Comparison of ENCODE assay signal across 13 cellular contexts in the genomic region with DNA sequence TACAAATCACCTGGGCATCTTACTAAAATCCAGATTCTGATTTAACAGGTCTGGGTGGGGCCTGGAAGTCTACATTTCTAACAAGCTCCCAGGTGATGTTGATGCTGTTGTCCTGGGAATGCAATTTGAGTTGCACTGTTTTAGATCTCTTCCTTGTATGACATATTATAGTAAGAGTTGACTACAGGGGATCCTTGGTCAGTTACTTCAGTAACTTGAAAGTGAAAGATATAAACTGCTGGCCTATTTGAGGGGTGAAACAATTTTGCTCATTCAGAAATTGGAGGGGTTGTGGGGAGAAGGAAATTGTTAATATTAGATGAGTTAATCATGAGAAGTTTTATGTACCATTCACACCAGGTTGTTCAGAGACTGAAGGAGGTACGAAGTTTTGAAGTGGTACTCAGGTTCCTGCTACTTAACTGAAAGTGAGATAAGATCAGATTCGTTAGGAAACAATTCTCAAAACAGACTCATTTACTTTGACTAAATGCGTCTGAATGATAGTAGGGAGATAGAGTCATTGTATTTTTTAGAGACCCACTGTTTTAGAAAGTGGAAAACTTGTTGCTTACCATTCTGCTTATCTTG. TPM values are rescaled to one million over a fixed set of nuclear protein-coding genes. Genes with fewer than 3 reads are reported as not detected.
DNase-seq lines count a peak whose midpoint lies in the region; ATAC-seq and TF ChIP-seq lines count a peak whose summit lies in the region.
"Had no signal": no experiment of that assay in that cellular context is flagged by ENCODE, and none has a peak within 500 bp of the region (broad histone marks: within the 10 kb centered on the region; RNA-seq: fewer than 3 reads in every experiment).

No MANE protein-coding gene starts in this region.

- no peaks in the 10 kb centered on the region for H3K27me3 ChIP-seq in KMS-11 (ENCODE audit: insufficient read depth, low read depth)
- peaks cover 0 to 52% (median 10%) of the 10 kb centered on the region in 45 donors for H3K27me3 ChIP-seq in dorsolateral prefrontal cortex
- H3K27me3 ChIP-seq: tibial artery had no signal

- H3K4me1 ChIP-seq in KMS-11 (ENCODE audit: low read depth, poor library complexity, severe bottlenecking), result no peaks in the 10 kb centered on the region
- H3K4me1 ChIP-seq: tibial artery had no signal

- intact Hi-C loops in left ventricle myocardium superior (cut with micrococcal nuclease) (no loop called here), dorsolateral prefrontal cortex (cut with DNase I) (no loop called here)

- no peaks in the 10 kb centered on the region for H4K20me1 ChIP-seq in KMS-11 (ENCODE audit: insufficient read depth)

- ATAC-seq in GM18502 (IDR thresholded peaks at IDR 0.05; ENCODE audit: poor library complexity, unreplicated experiment), result peak; percentile 68
- peak; percentile 57 for ATAC-seq in GM19467 (IDR thresholded peaks at IDR 0.05; ENCODE audit: unreplicated experiment)
- peak; percentile 49 for ATAC-seq in effector memory CD8-positive, alpha-beta T cell (replicated peaks)
- ATAC-seq in left ventricle myocardium superior, result no peak
- ATAC-seq: left cardiac atrium had no signal

- no peaks in the 10 kb centered on the region for H3K79me2 ChIP-seq in KMS-11 (ENCODE audit: insufficient read depth, low read depth)

- TF ChIP-seq CTCF in KMS-11 (conservative IDR thresholded peaks at IDR 0.05; ENCODE audit: low read depth, low read length) (no peak), dorsolateral prefrontal cortex (IDR thresholded peaks at IDR 0.05 in 54 of 56, conservative IDR thresholded peaks at IDR 0.05 in 2 of 56; ENCODE audit: low read depth in 1 of 56, partially characterized antibody in 56 of 56) (no peak)

- H3K27me3 Mint-ChIP-seq in effector memory CD8-positive, alpha-beta T cell, result no peaks in the 10 kb centered on the region

- H3K27ac Mint-ChIP-seq in effector memory CD8-positive, alpha-beta T cell, result peak overlapping the region; percentile 71 to 90

- no peaks in the 10 kb centered on the region for H3K36me3 ChIP-seq in KMS-11 (ENCODE audit: insufficient read depth)
- H3K36me3 ChIP-seq: tibial artery had no signal

- no peak overlapping the region; the same call in 1 of the 2 replicates for H2AFZ ChIP-seq in KMS-11 (ENCODE audit: low read depth)

- H3K4me3 Mint-ChIP-seq in effector memory CD8-positive, alpha-beta T cell, result peak overlapping the region; percentile 67 to 71

- peak overlapping the region; percentile 8; the same call in 1 of the 2 replicates for H3K4me2 ChIP-seq in KMS-11

- H3K9ac ChIP-seq in KMS-11, result no peak overlapping the region

- H3K36me3 Mint-ChIP-seq in effector memory CD8-positive, alpha-beta T cell (ENCODE audit: insufficient read depth), result peaks cover 16% of the 10 kb centered on the region

- H3K27ac ChIP-seq in KMS-11 (no peak overlapping the region), dorsolateral prefrontal cortex (no peak overlapping the region)
- H3K27ac ChIP-seq: tibial artery had no signal

- H3K4me1 Mint-ChIP-seq in effector memory CD8-positive, alpha-beta T cell (ENCODE audit: low read depth in 2 of 2), result peaks cover 30 to 47% of the 10 kb centered on the region in 2 donors

- DNase-seq in effector memory CD8-positive, alpha-beta T cell, result no peak
- no peak for DNase-seq in left ventricle myocardium superior
- no peak for DNase-seq in dorsolateral prefrontal cortex
- DNase-seq in NCI-H524 treated with DMSO at 0.1 percent for 48 hours (lab: John Stamatoyannopoulos, UW), result no peak
- DNase-seq in iPS-NIHi7 (ENCODE audit: extremely low spot score), result no peak
- DNase-seq: activated CD8-positive, alpha-beta memory T cell treated with anti-CD3 and anti-CD28 coated beads for 24 hours; left cardiac atrium; NCI-H2171 treated with DMSO at 0.1 percent for 48 hours; tibial artery had no signal

- no peak overlapping the region for H3K4me3 ChIP-seq in KMS-11 (IDR thresholded peaks at IDR 0.05; ENCODE audit: insufficient read depth, low read depth, low read length)
- no peak overlapping the region for H3K4me3 ChIP-seq in dorsolateral prefrontal cortex
- H3K4me3 ChIP-seq: tibial artery had no signal

- no peaks in the 10 kb centered on the region for H3K9me3 Mint-ChIP-seq in effector memory CD8-positive, alpha-beta T cell

RNA-seq across cellular contexts. Expression of a gene that starts 12.5 kb away (rescaled TPM):
- total RNA-seq in left ventricle myocardium superior (0.10 TPM), dorsolateral prefrontal cortex (1 to 10 TPM in 3 of 120 experiments, under 1 TPM in 38, not detected in 79; 0.17 to 2.8 (median 0.30) TPM)

RNA-seq across cellular contexts. Expression of a gene that starts 26.4 kb away (rescaled TPM):
- not detected for total RNA-seq in left ventricle myocardium superior
- under 1 TPM in 16 of 120 experiments, not detected in 104; 0.11 to 0.56 (median 0.24) TPM for total RNA-seq in dorsolateral prefrontal cortex
- total RNA-seq: left cardiac atrium; T-helper 1 cell treated with Interleukin-12 subunit alpha and Interleukin-12 subunit beta and Interleukin-4 antibody, amounts not matched to agents 30 ng/mL and 1 ng/mL, for 36 hours had no signal
